Comparison of ENCODE assay signal across 8 cellular contexts in genomic region chr21:37367758-37368535, GRCh38. TPM values are rescaled to one million over a fixed set of nuclear protein-coding genes. Genes with fewer than 3 reads are reported as not detected.
DNase-seq lines count a peak whose midpoint lies in the region; ATAC-seq and TF ChIP-seq lines count a peak whose summit lies in the region.

No MANE protein-coding gene starts in this region.

- H3K36me3 Mint-ChIP-seq in natural killer cell, result peaks cover 7% of the 10 kb centered on the region

- H3K4me1 ChIP-seq in tibial nerve, result peaks cover 0 to 58% (median 27%) of the 10 kb centered on the region in 4 donors

- TF ChIP-seq CTCF in epithelial cell of proximal tubule (conservative IDR thresholded peaks at IDR 0.05; ENCODE audit: low read depth, low read length) (no peak), natural killer cell (IDR thresholded peaks at IDR 0.05) (no peak), tibial nerve (IDR thresholded peaks at IDR 0.05) (no peak)

- no peaks in the 10 kb centered on the region for H3K27me3 Mint-ChIP-seq in natural killer cell (ENCODE audit: low read depth in 2 of 2)

- WGBS in tibial nerve, 2 donors, result 0 to 1% methylated on average over 48 to 59 of the region's 61 CpGs

- peak in 1 of 2 donors; percentile 43 for TF ChIP-seq POLR2A in tibial nerve (IDR thresholded peaks at IDR 0.05)

- H3K27ac Mint-ChIP-seq in natural killer cell, result peak overlapping the region; percentile 97

- H3K9me3 ChIP-seq in tibial nerve, result no peaks in the 10 kb centered on the region

- H3K4me3 ChIP-seq in epithelial cell of proximal tubule (ENCODE audit: low read depth, low read length) (peak overlapping the region; percentile 79), tibial nerve (peak overlapping the region; percentile 79 to 97 (median 92))

- no peaks in the 10 kb centered on the region for H3K9me3 Mint-ChIP-seq in natural killer cell

- no peak for TF ChIP-seq EP300 in tibial nerve (IDR thresholded peaks at IDR 0.05)

- peak; percentile 54 for DNase-seq in LoVo (ENCODE audit: low spot score)
- DNase-seq in activated CD8-positive, alpha-beta memory T cell treated with anti-CD3 and anti-CD28 coated beads, Interleukin-2, amount 50 U/mL, for 1 hour (ENCODE audit: extremely low read depth), result peak; percentile 13
- DNase-seq in epithelial cell of proximal tubule (ENCODE audit: low read depth), result no peak
- peak; percentile 43 for DNase-seq in natural killer cell
- DNase-seq in tibial nerve (ENCODE audit: low spot score in 2 of 2), result peak in 1 of 2 donors; percentile 25
- DNase-seq in COR-L47 (lab: John Stamatoyannopoulos, UW), result no peak

- H3K27ac ChIP-seq in tibial nerve, result peak overlapping the region; percentile 99 to 100 (median 100)

- ATAC-seq in GM18498 (IDR thresholded peaks at IDR 0.05; ENCODE audit: unreplicated experiment), result peak; percentile 11
- no peak for ATAC-seq in natural killer cell
- ATAC-seq in GM19467 (IDR thresholded peaks at IDR 0.05; ENCODE audit: unreplicated experiment), result no peak

- intact Hi-C loops in natural killer cell (cut with micrococcal nuclease), result loop anchor here (2.0 to 5.0 kb wide), 2 partner anchors 147 to 194 kb away; no protein-coding TSS in a partner anchor

- H3K4me3 Mint-ChIP-seq in natural killer cell, result peak overlapping the region; percentile 93

- H3K27me3 ChIP-seq in tibial nerve, result no peaks in the 10 kb centered on the region

- peaks cover 54 to 61% of the 10 kb centered on the region in 2 donors for H3K4me1 Mint-ChIP-seq in natural killer cell

- no peaks in the 10 kb centered on the region for H3K36me3 ChIP-seq in tibial nerve

RNA-seq across cellular contexts. Expression of gene DYRK1A, which starts 1.4 kb away (rescaled TPM):
- total RNA-seq in epithelial cell of proximal tubule (23.6 and 28.9 TPM in 2 replicates), natural killer cell (100 to 1,000 TPM; 149 to 166 (median 153) TPM), tibial nerve (10 to 100 TPM; 65.8 to 81.6 (median 68.2) TPM)

Comparison
In these comparisons a context has a peak if more than half of its experiments do, and no peak if none do; other contexts are left out.
1. DNase-seq: peak in LoVo (single experiment), activated CD8-positive, alpha-beta memory T cell treated with anti-CD3 and anti-CD28 coated beads, Interleukin-2, amount 50 U/mL, for 1 hour (single experiment) and natural killer cell (single experiment); none in epithelial cell of proximal tubule (single experiment) and COR-L47 (single experiment).